ENCODE assay signal across 26 cellular contexts in the genomic region with DNA sequence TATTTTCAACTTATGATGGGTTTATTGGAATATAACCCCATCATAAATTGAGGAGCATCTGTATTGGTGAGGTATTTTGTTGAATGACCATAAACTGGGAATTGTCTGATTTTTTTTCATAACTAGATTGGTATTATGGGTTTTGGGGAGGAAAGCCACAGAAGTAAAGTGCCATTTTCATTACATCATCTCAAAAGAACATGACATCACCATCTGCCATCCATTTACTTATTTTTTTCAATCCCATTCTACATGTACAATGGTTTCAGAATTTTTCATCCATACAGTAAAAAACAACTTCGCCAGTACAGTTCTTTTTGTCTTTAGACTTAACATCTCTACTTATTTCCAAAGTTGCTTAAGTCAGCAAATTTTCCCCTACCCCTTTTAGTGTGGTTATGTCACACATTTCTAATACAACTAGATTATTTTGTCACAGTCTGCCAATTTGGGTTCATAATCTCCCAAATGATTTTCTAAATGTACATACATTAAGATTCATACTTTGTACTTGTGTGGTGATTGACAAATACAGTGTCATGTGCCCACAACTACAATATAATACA.
"Had no signal": no experiment of that assay in that cellular context is flagged by ENCODE, and none has a peak within 500 bp of the region (broad histone marks: within the 10 kb centered on the region; RNA-seq: fewer than 3 reads in every experiment).

No MANE protein-coding gene starts in this region.

- H3K9me3 ChIP-seq: esophagus squamous epithelium, gastrocnemius medialis, heart right ventricle, left lung, lower lobe of right lung, mucosa of descending colon had no signal

- H3K27me3 Mint-ChIP-seq: effector memory CD8-positive, alpha-beta T cell; naive B cell had no signal

- DNase-seq: effector CD8-positive, alpha-beta T cell; effector memory CD8-positive, alpha-beta T cell; endodermal cell; erythroblast; esophagus squamous epithelium; foreskin fibroblast; foreskin melanocyte; gastrocnemius medialis; glutamatergic neuron; head of caudate nucleus; heart right ventricle; hippocampal formation; left cardiac atrium; left lung; left ventricle myocardium superior; lower lobe of right lung; mesenchymal stem cell; mucosa of descending colon; naive B cell had no signal

- H3K27me3 ChIP-seq: esophagus squamous epithelium, gastrocnemius medialis, heart right ventricle, left lung had no signal

- H3K36me3 Mint-ChIP-seq: mesothelial cell of epicardium, naive B cell had no signal

- FAIRE-seq: endometrium, islet of Langerhans, keratinocyte had no signal

- H3K4me1 Mint-ChIP-seq: endodermal cell, mesothelial cell of epicardium, naive B cell had no signal

- H3K9me3 Mint-ChIP-seq: effector memory CD8-positive, alpha-beta T cell had no signal

- ATAC-seq: effector memory CD8-positive, alpha-beta T cell; esophagus mucosa; gastrocnemius medialis; heart right ventricle; left cardiac atrium; left lung; left ventricle myocardium superior; lower lobe of right lung; mucosa of descending colon had no signal

- H3K27ac Mint-ChIP-seq: effector memory CD8-positive, alpha-beta T cell; endodermal cell; mesothelial cell of epicardium; naive B cell had no signal

- H3K4me3 Mint-ChIP-seq: effector memory CD8-positive, alpha-beta T cell; endodermal cell; mesothelial cell of epicardium; naive B cell had no signal

- H3K4me3 ChIP-seq: coronary artery, esophagus squamous epithelium, gastrocnemius medialis, heart right ventricle, left lung, lower lobe of right lung, mucosa of descending colon had no signal

- H3K36me3 ChIP-seq: esophagus squamous epithelium, gastrocnemius medialis, heart right ventricle, left lung, lower lobe of right lung had no signal

- H3K27ac ChIP-seq: coronary artery, epithelial cell of prostate, esophagus squamous epithelium, gastrocnemius medialis, heart right ventricle, left lung, lower lobe of right lung had no signal

- H3K4me1 ChIP-seq: esophagus squamous epithelium, gastrocnemius medialis, heart right ventricle, left lung, lower lobe of right lung had no signal
